ENCODE assay signal across 8 cellular contexts in genomic region chr7:116210345-116211005, GRCh38. TPM values are rescaled to one million over a fixed set of nuclear protein-coding genes. Genes with fewer than 3 reads are reported as not detected.
DNase-seq lines count a peak whose midpoint lies in the region; ATAC-seq and TF ChIP-seq lines count a peak whose summit lies in the region.

Gene TES, plus strand, starts transcription at chr7:116210539. Its CDS starts 169 bp downstream, at chr7:116210708.

- peak; percentile 83 for ATAC-seq in activated B cell treated with CpG ODN at 0.5 μM for 24 hours (ENCODE audit: low read depth)
- ATAC-seq in left lung = peak; percentile 93

- no peaks in the 10 kb centered on the region for H3K27me3 ChIP-seq in left lung

- H3K36me3 ChIP-seq in left lung = no peaks in the 10 kb centered on the region

- H3K27me3 Mint-ChIP-seq in HFFc6 (ENCODE audit: insufficient read depth) = no peaks in the 10 kb centered on the region; the same call in none of the 2 replicates
- H3K27me3 Mint-ChIP-seq in activated B cell treated with CpG ODN at 0.5 μM for 24 hours = no peaks in the 10 kb centered on the region

- H3K9me3 ChIP-seq in left lung = no peaks in the 10 kb centered on the region

- H3K4me1 Mint-ChIP-seq in HFFc6 (ENCODE audit: low read depth) (peaks cover 44% of the 10 kb centered on the region), activated B cell treated with CpG ODN at 0.5 μM for 24 hours (peaks cover 45% of the 10 kb centered on the region)

- H3K27ac ChIP-seq in left lung = peak within 1 kb of the TSS; percentile 94 to 99

- H3K36me3 Mint-ChIP-seq in HFFc6 (ENCODE audit: low read depth) (no peaks in the 10 kb centered on the region), activated B cell treated with CpG ODN at 0.5 μM for 24 hours (ENCODE audit: low read depth) (peaks cover 25% of the 10 kb centered on the region)

- H3K4me1 ChIP-seq in left lung = peaks cover 25 to 45% of the 10 kb centered on the region in 2 donors

- CTCF ChIA-PET in activated B cell treated with CpG ODN at 0.5 μM for 24 hours (lab: Charles Lee) = interaction anchor here (1.1 to 3.3 kb wide), 10 partner anchors 11 to 72 kb away, joined by 3 to 9 read pairs (median 4); no protein-coding TSS in a partner anchor

- intact Hi-C loops in activated B cell treated with CpG ODN at 0.5 μM for 24 hours (cut with micrococcal nuclease) = loop anchor here (1.0 to 5.0 kb wide), 10 partner anchors 7 to 1288 kb away; partner anchors contain the start of genes CAPZA2 and MDFIC
- intact Hi-C loops in left lung (cut with DNase I) = no loop called here

- H3K4me3 Mint-ChIP-seq in HFFc6 (peak within 1 kb of the TSS; percentile 91), activated B cell treated with CpG ODN at 0.5 μM for 24 hours (peak within 1 kb of the TSS; percentile 98)

- POLR2A ChIA-PET in activated B cell treated with CpG ODN at 0.5 μM for 24 hours (lab: Charles Lee) = interaction anchor here (0.8 to 2.9 kb wide), 17 partner anchors 9 to 380 kb away, joined by 3 to 34 read pairs (median 5); no protein-coding TSS in a partner anchor

- DNase-seq in GM13977 (ENCODE audit: low spot score) (peak; percentile 91), HFFc6 (no peak), NCI-H1105 treated with DMSO at 0.1 percent for 48 hours (lab: John Stamatoyannopoulos, UW) (peak; percentile 58), activated B cell treated with CpG ODN at 0.5 μM for 24 hours (peak; percentile 69), cerebellum (ENCODE audit: low spot score) (no peak), left lung (peak; percentile 75 to 96), NCI-H2227 (lab: John Stamatoyannopoulos, UW; ENCODE audit: unreplicated experiment) (no peak)
- DNase-seq in stimulated activated CD4-positive, alpha-beta T cell treated with anti-CD3 and anti-CD28 coated beads, TNF-alpha, amount 100 ng/mL, for 1 hour (ENCODE audit: low read depth in 3 of 3, low spot score in 1 of 3) = peak in 2 of 3 donors; percentile 22 to 57

- H3K27ac Mint-ChIP-seq in HFFc6 = peak within 1 kb of the TSS; percentile 93
- H3K27ac Mint-ChIP-seq in activated B cell treated with CpG ODN at 0.5 μM for 24 hours = peak within 1 kb of the TSS; percentile 96

- in situ Hi-C loops in GM13977 (cut with MboI; ENCODE audit: low pct_unique_long_range_greater_than_20kb, low sequenced_read_pairs, unreplicated experiment) = no loop called here

- H3K4me3 ChIP-seq in left lung = peak within 1 kb of the TSS; percentile 51 to 75

- no peaks in the 10 kb centered on the region for H3K9me3 Mint-ChIP-seq in HFFc6
- no peaks in the 10 kb centered on the region for H3K9me3 Mint-ChIP-seq in activated B cell treated with CpG ODN at 0.5 μM for 24 hours

- TF ChIP-seq CTCF in GM13977 (IDR thresholded peaks at IDR 0.05; ENCODE audit: extremely low read depth, insufficient read depth, missing control alignments) (peak; percentile 12), HFFc6 (IDR thresholded peaks at IDR 0.05) (no peak; the same call in 1 of the 2 replicates), activated B cell treated with CpG ODN at 0.5 μM for 24 hours (IDR thresholded peaks at IDR 0.05) (no peak), left lung (IDR thresholded peaks at IDR 0.05) (peak in 1 of 2 donors; percentile 9)

RNA-seq across cellular contexts. Expression of gene TES, which starts in this region (rescaled TPM):
- 10 to 100 TPM; 10.4 to 29.3 (median 22.4) TPM for total RNA-seq in HFFc6 (2021; fragmentation: NEBNext Ultra II Directional; extraction: Animal tissue kit (Norgen Biotek cat#: 25700))
- total RNA-seq in activated B cell treated with CpG ODN at 0.5 μM for 24 hours (77.9 and 82.8 TPM in 2 replicates), cerebellum (31.7 TPM), left lung (100 to 1,000 TPM in 1 of 2 donors, 10 to 100 TPM in 1; 86.9 to 113 TPM)

Comparison
In these comparisons a context has a peak if more than half of its experiments do, and no peak if none do; other contexts are left out.
1. DNase-seq: peak in GM13977 (single experiment), NCI-H1105 treated with DMSO at 0.1 percent for 48 hours (single experiment), activated B cell treated with CpG ODN at 0.5 μM for 24 hours (single experiment), left lung (2 of 2) and stimulated activated CD4-positive, alpha-beta T cell treated with anti-CD3 and anti-CD28 coated beads, TNF-alpha, amount 100 ng/mL, for 1 hour (2 of 3); none in HFFc6 (single experiment), cerebellum (single experiment) and NCI-H2227 (single experiment).